Comparison of ENCODE assay signal across 1 cellular context in genomic region chr21:33132054-33132453, GRCh38.
TF ChIP-seq lines count a peak whose summit lies in the region.

No MANE protein-coding gene starts in this region.

TF ChIP-seq in liver, 16 proteins besides CTCF, POLR2A, EP300 and RAD21 (continued from another document):
- TF ChIP-seq NR2F2 (IDR thresholded peaks at IDR 0.05): no peak
- no peak for TF ChIP-seq REST (IDR thresholded peaks at IDR 0.05)
TF ChIP-seq in liver: peak in this region for 0.
